In genomic region chr1:53380296-53380695, GRCh38 we compare ENCODE assay signal across 1 cellular context.
TF ChIP-seq lines count a peak whose summit lies in the region.

No MANE protein-coding gene starts in this region.

TF ChIP-seq in H1, 55 proteins besides CTCF, POLR2A, EP300 and RAD21:
- TF ChIP-seq CEBPB (IDR thresholded peaks at IDR 0.05; ENCODE audit: low read depth, low read length) (no peak), TEAD4 (IDR thresholded peaks at IDR 0.05; ENCODE audit: low read depth, low read length) (peak; percentile 40; the same call in 1 of the 2 replicates)
